32 cellular contexts compared by ENCODE assay signal in the genomic region with DNA sequence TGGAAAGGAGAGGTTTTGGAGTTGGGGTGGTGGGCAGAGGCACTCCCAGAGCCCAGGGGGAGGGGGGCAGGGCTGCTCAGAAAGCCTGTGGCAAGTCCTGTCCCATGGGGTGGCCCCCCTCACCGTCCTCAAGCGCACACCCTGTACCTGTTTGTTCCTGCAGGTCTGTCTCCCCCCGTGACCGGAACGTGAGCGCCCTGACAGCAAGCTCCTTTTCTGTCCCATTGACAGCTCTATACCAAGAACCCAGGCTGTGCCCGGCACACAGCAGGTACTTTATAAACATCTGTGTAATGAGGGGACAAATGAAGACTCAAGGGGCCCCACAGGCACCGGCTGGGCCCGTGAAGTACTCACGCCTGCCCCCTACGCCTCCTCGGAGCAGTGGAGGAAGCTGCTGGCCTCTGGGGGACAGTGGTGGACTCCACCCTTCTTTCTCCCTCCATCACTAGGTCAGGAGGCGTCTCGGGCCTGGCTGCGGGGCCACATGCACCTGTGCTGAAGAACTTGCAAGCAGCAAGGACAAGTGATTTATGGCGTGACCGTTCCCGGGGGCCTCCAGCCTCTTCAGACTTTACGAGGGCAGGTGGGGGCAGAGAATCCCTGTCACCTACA.
"Had no signal": no experiment of that assay in that cellular context is flagged by ENCODE, and none has a peak within 500 bp of the region (broad histone marks: within the 10 kb centered on the region; RNA-seq: fewer than 3 reads in every experiment).

No MANE protein-coding gene starts in this region.

- H3K4me1 ChIP-seq: ascending aorta, SJCRH30 had no signal

- DNase-seq: activated CD4-positive, alpha-beta T cell treated with anti-CD3 and anti-CD28 coated beads, Interleukin-2, amount 10 ng/mL, durations not matched to agents 24 days and 14 days; activated CD4-positive, alpha-beta T cell treated with anti-CD3 and anti-CD28 coated beads, Interleukin-2, amount 50 U/mL, for 4 hours; activated CD8-positive, alpha-beta T cell treated with anti-CD3 and anti-CD28 coated beads for 36 hours; activated gamma-delta T cell; activated naive CD4-positive, alpha-beta T cell treated with Interleukin-2 at 50 U/mL for 16 hours; activated naive CD8-positive, alpha-beta T cell treated with anti-CD3 and anti-CD28 coated beads, Interleukin-2, amount 10 ng/mL, durations not matched to agents 7 days and 5 days; activated T-cell treated with anti-CD3 and anti-CD28 coated beads, Interleukin-2, amount 50 U/mL, for 24 hours; amygdala; Kasumi-1; MG63; NCI-H1048; NCI-H1436 treated with DMSO at 0.1 percent for 48 hours; NCI-H1694 treated with DMSO at 0.1 percent for 48 hours; NCI-H2029; NCI-H2107; NCI-H2171; NCI-H510A; NCI-H526; NCI-H748 treated with DMSO at 0.1 percent for 48 hours; NK-92 treated with Interleukin-12 subunit alpha and Interleukin-12 subunit beta, amount 100 ng/mL, for 24 hours; PC-3; SHP77; SJCRH30 had no signal

- H3K4me3 Mint-ChIP-seq: activated CD4-positive, alpha-beta T cell treated with anti-CD3 and anti-CD28 coated beads, Interleukin-2, amount 10 ng/mL, durations not matched to agents 24 days and 14 days; activated CD8-positive, alpha-beta T cell treated with anti-CD3 and anti-CD28 coated beads for 36 hours; activated naive CD4-positive, alpha-beta T cell treated with anti-CD3 and anti-CD28 coated beads, Interleukin-2, amount 50 U/mL, for 24 hours; activated naive CD8-positive, alpha-beta T cell treated with anti-CD3 and anti-CD28 coated beads, Interleukin-2, amount 10 ng/mL, durations not matched to agents 7 days and 5 days; activated T-cell treated with anti-CD3 and anti-CD28 coated beads, Interleukin-2, amount 50 U/mL, for 24 hours; central memory CD8-positive, alpha-beta T cell; T-helper 1 cell treated with Interleukin-12 subunit alpha and Interleukin-12 subunit beta and Interleukin-4 antibody, amounts not matched to agents 30 μg/mL and 1 μg/mL, for 36 hours; T-helper 2 cell treated with Interferon-gamma antibody and Interleukin-4, amounts not matched to agents 5 μg/mL and 100 μg/mL, for 36 hours had no signal

- H3K9me3 ChIP-seq: ascending aorta, MG63, SJCRH30 had no signal

- H3K27ac ChIP-seq: ascending aorta, cardiac muscle cell, RWPE1, SJCRH30, SK-N-MC had no signal

- H3K27ac Mint-ChIP-seq: activated CD4-positive, alpha-beta T cell treated with anti-CD3 and anti-CD28 coated beads, Interleukin-2, amount 10 ng/mL, durations not matched to agents 24 days and 14 days; activated CD8-positive, alpha-beta T cell treated with anti-CD3 and anti-CD28 coated beads for 36 hours; activated naive CD4-positive, alpha-beta T cell treated with anti-CD3 and anti-CD28 coated beads, Interleukin-2, amount 50 U/mL, for 24 hours; activated naive CD8-positive, alpha-beta T cell treated with anti-CD3 and anti-CD28 coated beads, Interleukin-2, amount 10 ng/mL, durations not matched to agents 7 days and 5 days; activated T-cell treated with anti-CD3 and anti-CD28 coated beads, Interleukin-2, amount 50 U/mL, for 24 hours; activated T-helper 2 cell treated with anti-CD3 and anti-CD28 coated beads, Interferon-gamma antibody, Interleukin-2, Interleukin-4, amounts not matched to agents 10 μg/mL and 5 μg/mL and 100 μg/mL, durations not matched to agents 14 hours and 24 hours and 36 hours; T-helper 1 cell treated with Interleukin-12 subunit alpha and Interleukin-12 subunit beta and Interleukin-4 antibody, amounts not matched to agents 30 μg/mL and 1 μg/mL, for 36 hours; T-helper 2 cell treated with Interferon-gamma antibody and Interleukin-4, amounts not matched to agents 5 μg/mL and 100 μg/mL, for 36 hours had no signal

- ATAC-seq: activated CD8-positive, alpha-beta T cell treated with anti-CD3 and anti-CD28 coated beads for 36 hours; PC-3 had no signal

- H3K4me3 ChIP-seq: ascending aorta, cardiac muscle cell, MG63, SJCRH30, SK-N-MC had no signal

- H3K36me3 ChIP-seq: ascending aorta, cardiac muscle cell, MG63, SJCRH30 had no signal

- H3K36me3 Mint-ChIP-seq: activated naive CD4-positive, alpha-beta T cell treated with anti-CD3 and anti-CD28 coated beads, Interleukin-2, amount 50 U/mL, for 24 hours; activated naive CD8-positive, alpha-beta T cell treated with anti-CD3 and anti-CD28 coated beads, Interleukin-2, amount 10 ng/mL, durations not matched to agents 7 days and 5 days had no signal

- H3K9me3 Mint-ChIP-seq: activated CD4-positive, alpha-beta T cell treated with anti-CD3 and anti-CD28 coated beads, Interleukin-2, amount 10 ng/mL, durations not matched to agents 24 days and 14 days; activated CD8-positive, alpha-beta T cell treated with anti-CD3 and anti-CD28 coated beads for 36 hours; activated naive CD4-positive, alpha-beta T cell treated with anti-CD3 and anti-CD28 coated beads, Interleukin-2, amount 50 U/mL, for 24 hours; activated naive CD8-positive, alpha-beta T cell treated with anti-CD3 and anti-CD28 coated beads, Interleukin-2, amount 10 ng/mL, durations not matched to agents 7 days and 5 days; activated T-cell treated with anti-CD3 and anti-CD28 coated beads, Interleukin-2, amount 50 U/mL, for 24 hours; activated T-helper 2 cell treated with anti-CD3 and anti-CD28 coated beads, Interferon-gamma antibody, Interleukin-2, Interleukin-4, amounts not matched to agents 10 μg/mL and 5 μg/mL and 100 μg/mL, durations not matched to agents 14 hours and 24 hours and 36 hours; central memory CD8-positive, alpha-beta T cell; T-helper 1 cell treated with Interleukin-12 subunit alpha and Interleukin-12 subunit beta and Interleukin-4 antibody, amounts not matched to agents 30 μg/mL and 1 μg/mL, for 36 hours; T-helper 2 cell treated with Interferon-gamma antibody and Interleukin-4, amounts not matched to agents 5 μg/mL and 100 μg/mL, for 36 hours had no signal

- H3K27me3 ChIP-seq: ascending aorta, cardiac muscle cell, MG63, SJCRH30 had no signal

- H3K27me3 Mint-ChIP-seq: activated CD4-positive, alpha-beta T cell treated with anti-CD3 and anti-CD28 coated beads, Interleukin-2, amount 10 ng/mL, durations not matched to agents 24 days and 14 days; activated naive CD4-positive, alpha-beta T cell treated with anti-CD3 and anti-CD28 coated beads, Interleukin-2, amount 50 U/mL, for 24 hours; activated naive CD8-positive, alpha-beta T cell treated with anti-CD3 and anti-CD28 coated beads, Interleukin-2, amount 10 ng/mL, durations not matched to agents 7 days and 5 days had no signal

- H3K4me1 Mint-ChIP-seq: activated CD4-positive, alpha-beta T cell treated with anti-CD3 and anti-CD28 coated beads, Interleukin-2, amount 10 ng/mL, durations not matched to agents 24 days and 14 days; activated naive CD4-positive, alpha-beta T cell treated with anti-CD3 and anti-CD28 coated beads, Interleukin-2, amount 50 U/mL, for 24 hours; central memory CD8-positive, alpha-beta T cell had no signal
